15 cellular contexts compared by ENCODE assay signal in the genomic region with DNA sequence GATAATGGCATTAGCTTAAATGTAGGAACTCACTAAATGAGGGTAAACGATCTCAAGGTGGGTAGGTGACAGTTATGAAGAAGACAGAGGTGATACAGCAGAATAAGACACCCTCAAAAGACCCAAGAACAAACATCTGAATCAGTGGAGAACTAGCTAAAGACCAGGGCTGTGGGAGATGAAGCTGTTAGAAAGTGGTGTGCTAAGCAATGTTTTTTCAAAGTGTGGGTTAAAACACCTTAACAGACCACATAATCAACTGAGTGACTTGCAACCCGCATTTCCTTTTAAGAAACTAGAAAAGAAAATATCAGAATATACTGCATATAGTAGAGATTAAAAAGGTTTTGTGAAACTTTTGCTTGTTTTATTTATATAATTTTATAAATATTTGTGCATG.
"Had no signal": no experiment of that assay in that cellular context is flagged by ENCODE, and none has a peak within 500 bp of the region (broad histone marks: within the 10 kb centered on the region; RNA-seq: fewer than 3 reads in every experiment).

No MANE protein-coding gene starts in this region.

- H3K9me2 ChIP-seq: SK-N-SH had no signal

- H3K4me3 Mint-ChIP-seq: activated B cell treated with CpG ODN at 0.5 μM for 24 hours; activated naive CD4-positive, alpha-beta T cell treated with anti-CD3 and anti-CD28 coated beads for 36 hours; neural progenitor cell had no signal

- H3K4me3 ChIP-seq: adrenal gland, lower lobe of right lung, neural progenitor cell, psoas muscle, thoracic aorta, upper lobe of left lung had no signal

- H3K9me3 ChIP-seq: adrenal gland, lower lobe of right lung, psoas muscle, thoracic aorta, upper lobe of left lung had no signal

- ATAC-seq: lower lobe of right lung, psoas muscle, right cardiac atrium had no signal

- H3K27ac Mint-ChIP-seq: activated B cell treated with CpG ODN at 0.5 μM for 24 hours; activated naive CD4-positive, alpha-beta T cell treated with anti-CD3 and anti-CD28 coated beads for 36 hours; neural progenitor cell had no signal

- H3K4me1 ChIP-seq: adrenal gland, lower lobe of right lung, neural progenitor cell, psoas muscle, upper lobe of left lung had no signal

- H2AFZ ChIP-seq: neural progenitor cell had no signal

- DNase-seq: activated B cell treated with CpG ODN at 0.5 μM for 24 hours; activated CD4-positive, alpha-beta T cell treated with anti-CD3 and anti-CD28 coated beads for 48 hours; activated naive CD4-positive, alpha-beta T cell treated with anti-CD3 and anti-CD28 coated beads for 36 hours; adrenal gland; effector CD4-positive, alpha-beta T cell; hypothalamus; lower lobe of right lung; psoas muscle; right cardiac atrium; SK-N-SH; stimulated activated CD4-positive, alpha-beta T cell treated with anti-CD3 and anti-CD28 coated beads, Interleukin-15, amount 100 ng/mL, for 24 hours; stimulated activated CD4-positive, alpha-beta T cell treated with anti-CD3 and anti-CD28 coated beads, Interleukin-2, amount 100 ng/mL, for 48 hours; upper lobe of left lung had no signal

- H3K27me3 Mint-ChIP-seq: activated B cell treated with CpG ODN at 0.5 μM for 24 hours had no signal

- H3K4me2 ChIP-seq: neural progenitor cell, SK-N-SH had no signal

- H3K4me1 Mint-ChIP-seq: activated B cell treated with CpG ODN at 0.5 μM for 24 hours, neural progenitor cell had no signal

- H3K27ac ChIP-seq: adrenal gland, lower lobe of right lung, neural progenitor cell, psoas muscle, thoracic aorta, upper lobe of left lung had no signal

- H3K9ac ChIP-seq: neural progenitor cell, SK-N-SH had no signal

- H3K36me3 ChIP-seq: adrenal gland had no signal

- H3K27me3 ChIP-seq: adrenal gland, neural progenitor cell, upper lobe of left lung had no signal
